Comparison of ENCODE assay signal across 8 cellular contexts in genomic region chr1:17053071-17053684, GRCh38. TPM values are rescaled to one million over a fixed set of nuclear protein-coding genes. Genes with fewer than 3 reads are reported as not detected.
A peak's percentile ranks its signal among the peaks of the same experiment; 100 is the strongest.
DNase-seq lines count a peak whose midpoint lies in the region; ATAC-seq and TF ChIP-seq lines count a peak whose summit lies in the region.

No MANE protein-coding gene starts in this region.

- H3K4me1 ChIP-seq in adipocyte (ENCODE audit: control insufficient read depth, insufficient read depth, low read length) (peaks cover 13% of the 10 kb centered on the region), left lung (peaks cover 10 to 23% of the 10 kb centered on the region in 2 donors), thyroid gland (peaks cover 10 to 12% of the 10 kb centered on the region in 2 donors)

- TF ChIP-seq CTCF in left lung (IDR thresholded peaks at IDR 0.05) = no peak
- no peak for TF ChIP-seq CTCF in thyroid gland (IDR thresholded peaks at IDR 0.05)

- no peaks in the 10 kb centered on the region for H3K9me3 Mint-ChIP-seq in activated CD4-positive, alpha-beta T cell treated with anti-CD3 and anti-CD28 coated beads, Interleukin-2, amount 10 ng/mL, durations not matched to agents 24 days and 14 days

- peaks cover 14% of the 10 kb centered on the region for H3K36me3 ChIP-seq in adipocyte (ENCODE audit: control insufficient read depth, insufficient read depth, low read length, severe bottlenecking)
- H3K36me3 ChIP-seq in left lung = peaks cover 0 to 28% of the 10 kb centered on the region in 2 donors
- H3K36me3 ChIP-seq in thyroid gland = peaks cover 0 to 9% of the 10 kb centered on the region in 2 donors

- peaks cover 13% of the 10 kb centered on the region for H3K36me3 Mint-ChIP-seq in activated CD4-positive, alpha-beta T cell treated with anti-CD3 and anti-CD28 coated beads, Interleukin-2, amount 10 ng/mL, durations not matched to agents 24 days and 14 days (ENCODE audit: low read depth)

- intact Hi-C loops in activated CD4-positive, alpha-beta T cell treated with anti-CD3 and anti-CD28 coated beads, Interleukin-2, amount 10 ng/mL, durations not matched to agents 24 days and 14 days (cut with micrococcal nuclease) = loop anchor here (10.0 kb wide), 1 partner anchor 688 kb away; the partner anchor contains the start of gene SZRD1
- intact Hi-C loops in left lung (cut with DNase I) (no loop called here), thyroid gland (cut with DNase I) (no loop called here)

- no peak for DNase-seq in activated CD4-positive, alpha-beta T cell treated with anti-CD3 and anti-CD28 coated beads, Interleukin-2, amount 10 ng/mL, durations not matched to agents 24 days and 14 days
- DNase-seq in activated CD4-positive, alpha-beta T cell treated with anti-CD3 and anti-CD28 coated beads, Interleukin-2, amount 50 U/mL, for 1 hour = no peak
- DNase-seq in adipocyte (ENCODE audit: low read depth) = no peak
- no peak for DNase-seq in left lung
- DNase-seq in thyroid gland = no peak
- no peak for DNase-seq in inferior parietal cortex (ENCODE audit: extremely low spot score)

- 6 to 11% methylated on average over 12 of the region's 12 CpGs for WGBS in thyroid gland, 2 donors

- peaks cover 16% of the 10 kb centered on the region for H3K4me1 Mint-ChIP-seq in activated CD4-positive, alpha-beta T cell treated with anti-CD3 and anti-CD28 coated beads, Interleukin-2, amount 10 ng/mL, durations not matched to agents 24 days and 14 days

- H3K4me3 Mint-ChIP-seq in activated CD4-positive, alpha-beta T cell treated with anti-CD3 and anti-CD28 coated beads, Interleukin-2, amount 10 ng/mL, durations not matched to agents 24 days and 14 days = peak overlapping the region; percentile 99

- TF ChIP-seq POLR2A in thyroid gland (IDR thresholded peaks at IDR 0.05) = no peak

- peaks cover 3% of the 10 kb centered on the region for H3K27me3 ChIP-seq in adipocyte (replicated peaks; ENCODE audit: control insufficient read depth, insufficient read depth, low read length)
- no peaks in the 10 kb centered on the region for H3K27me3 ChIP-seq in left lung
- H3K27me3 ChIP-seq in thyroid gland = no peaks in the 10 kb centered on the region

- H3K27me3 Mint-ChIP-seq in activated CD4-positive, alpha-beta T cell treated with anti-CD3 and anti-CD28 coated beads, Interleukin-2, amount 10 ng/mL, durations not matched to agents 24 days and 14 days = peaks cover 3% of the 10 kb centered on the region

- H3K27ac Mint-ChIP-seq in activated CD4-positive, alpha-beta T cell treated with anti-CD3 and anti-CD28 coated beads, Interleukin-2, amount 10 ng/mL, durations not matched to agents 24 days and 14 days = peak overlapping the region; percentile 98

- H3K4me3 ChIP-seq in adipocyte (ENCODE audit: low read length) (peak overlapping the region; percentile 97), left lung (peak overlapping the region; percentile 65 to 72), thyroid gland (replicated peaks in 1 of 3) (peak overlapping the region; percentile 47 to 83 (median 50))

- H3K9ac ChIP-seq in adipocyte (ENCODE audit: low read length) = peak overlapping the region; percentile 95

- H3K27ac ChIP-seq in left lung (peak overlapping the region; percentile 81 to 85), thyroid gland (peak overlapping the region in 2 of 3 donors; percentile 80 to 86)

- H3K9me3 ChIP-seq in adipocyte (ENCODE audit: control insufficient read depth, low read length) = no peaks in the 10 kb centered on the region
- no peaks in the 10 kb centered on the region for H3K9me3 ChIP-seq in left lung
- H3K9me3 ChIP-seq in thyroid gland = no peaks in the 10 kb centered on the region

- ATAC-seq in left lung (no peak), GM19463 (IDR thresholded peaks at IDR 0.05; ENCODE audit: unreplicated experiment) (no peak), HG02840 (IDR thresholded peaks at IDR 0.05; ENCODE audit: low FRiP score, unreplicated experiment) (no peak)

RNA-seq across cellular contexts. Expression of gene SDHB, which starts 0.7 kb away (rescaled TPM):
- total RNA-seq in activated CD4-positive, alpha-beta T cell treated with anti-CD3 and anti-CD28 coated beads, Interleukin-2, amount 10 ng/mL, durations not matched to agents 24 days and 14 days = 140 and 156 TPM in 2 replicates
- total RNA-seq in left lung (100 to 1,000 TPM in 1 of 2 donors, 10 to 100 TPM in 1; 87.7 to 110 TPM), thyroid gland (100 to 1,000 TPM; 112 to 162 (median 136) TPM)

RNA-seq across cellular contexts. Expression of gene ATP13A2, which starts 41.5 kb away (rescaled TPM):
- total RNA-seq in activated CD4-positive, alpha-beta T cell treated with anti-CD3 and anti-CD28 coated beads, Interleukin-2, amount 10 ng/mL, durations not matched to agents 24 days and 14 days = 46.9 and 50.2 TPM in 2 replicates
- total RNA-seq in left lung = 10 to 100 TPM; 63.6 to 65.0 TPM
- total RNA-seq in thyroid gland = 10 to 100 TPM; 28.7 to 47.0 (median 35.8) TPM
